1 cellular context compared by ENCODE assay signal in the genomic region with DNA sequence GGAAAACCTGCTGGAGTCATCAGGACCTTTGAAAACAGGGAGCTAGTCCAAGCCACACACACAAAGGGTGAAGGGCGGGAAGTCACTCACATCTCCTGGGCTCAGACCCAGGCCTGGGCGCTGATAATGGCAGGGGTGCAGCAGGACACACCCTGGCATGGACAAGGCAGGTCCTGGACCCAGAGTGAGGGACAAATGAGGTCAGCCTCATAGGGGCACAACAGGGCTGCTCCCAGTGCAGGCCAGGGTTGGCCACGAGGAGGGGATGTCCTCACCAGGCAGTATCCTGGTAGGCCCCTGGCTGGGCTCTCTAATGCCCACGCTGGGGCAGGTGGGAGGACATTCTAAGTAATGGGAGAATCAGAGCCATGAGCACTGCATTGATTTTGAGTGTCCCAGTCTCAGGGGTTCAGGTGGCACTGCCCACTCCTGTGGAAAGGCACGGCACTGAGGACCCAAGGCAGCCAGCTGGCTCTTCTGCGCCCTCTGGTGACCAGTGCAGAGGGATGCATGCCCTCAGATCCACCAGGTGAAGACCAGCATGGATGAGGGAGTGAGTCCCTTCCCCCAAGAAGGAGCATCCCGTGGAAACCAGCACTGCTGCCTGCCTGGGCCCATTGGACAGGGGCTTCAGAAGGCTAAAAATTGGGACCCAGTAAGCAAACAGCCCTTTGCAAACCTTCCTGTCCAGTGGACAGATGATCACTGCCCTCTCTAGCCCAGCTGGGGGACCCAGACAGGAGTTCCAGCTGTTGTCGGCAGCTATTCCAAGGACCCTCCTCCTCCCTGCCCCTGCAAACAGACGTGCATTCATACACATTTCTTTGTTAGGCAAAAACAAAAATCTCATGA.
TF ChIP-seq lines count a peak whose summit lies in the region.

No MANE protein-coding gene starts in this region.

TF ChIP-seq in HepG2, 621 proteins besides CTCF, POLR2A, EP300 and RAD21 (continued from another document and continues in another):
- TF ChIP-seq ZSCAN25 (CRISPR knock-in tag; IDR thresholded peaks at IDR 0.05) (0 out of 2 replicates have a peak, but pooled peaks have one; percentile 37), ATF3 (CRISPR knock-in tag; IDR thresholded peaks at IDR 0.05) (no peak), KMT2B (CRISPR knock-in tag; IDR thresholded peaks at IDR 0.05) (0 out of 2 replicates have a peak, but pooled peaks have one; percentile 29), KIAA2018 (CRISPR knock-in tag; IDR thresholded peaks at IDR 0.05; ENCODE audit: borderline replicate concordance) (no peak), ZNF530 (CRISPR knock-in tag; IDR thresholded peaks at IDR 0.05; ENCODE audit: low read depth) (no peak), ZNF781 (CRISPR knock-in tag; IDR thresholded peaks at IDR 0.05; ENCODE audit: borderline replicate concordance, not compliant biosample characterization) (no peak), TFAP4 (IDR thresholded peaks at IDR 0.05; ENCODE audit: borderline replicate concordance, low read depth) (peak; percentile 35; the same call in 1 of the 2 replicates), ZNF317 (CRISPR knock-in tag; IDR thresholded peaks at IDR 0.05) (0 out of 2 replicates have a peak, but pooled peaks have one; percentile 27), ZNF879 (CRISPR knock-in tag; IDR thresholded peaks at IDR 0.05) (0 out of 2 replicates have a peak, but pooled peaks have one; percentile 23), STAG1 (CRISPR knock-in tag; IDR thresholded peaks at IDR 0.05) (peak; percentile 97), HDAC1 (CRISPR knock-in tag; IDR thresholded peaks at IDR 0.05) (no peak), AHR (CRISPR knock-in tag; IDR thresholded peaks at IDR 0.05) (peak; percentile 58; the same call in 1 of the 2 replicates), ZNF891 (CRISPR knock-in tag; IDR thresholded peaks at IDR 0.05) (0 out of 2 replicates have a peak, but pooled peaks have one; percentile 52), PHF5A (CRISPR knock-in tag; IDR thresholded peaks at IDR 0.05; ENCODE audit: low read depth, unreplicated experiment) (no peak), ZNF574 (CRISPR knock-in tag; IDR thresholded peaks at IDR 0.05) (0 out of 2 replicates have a peak, but pooled peaks have one; percentile 19), NR3C1 (CRISPR knock-in tag; IDR thresholded peaks at IDR 0.05) (no peak), XRCC5 (optimal IDR thresholded peaks at IDR 0.05; ENCODE audit: low read length) (peak; percentile 83), ZNF24 (IDR thresholded peaks at IDR 0.05) (no peak), GATAD2A (CRISPR knock-in tag; IDR thresholded peaks at IDR 0.05) (peak; percentile 34; the same call in 1 of the 2 replicates), RXRA (CRISPR knock-in tag; IDR thresholded peaks at IDR 0.05) (peak; percentile 42), CSRNP2 (CRISPR knock-in tag; conservative IDR thresholded peaks at IDR 0.05; ENCODE audit: low read depth) (no peak), RXRB (CRISPR knock-in tag; IDR thresholded peaks at IDR 0.05; ENCODE audit: borderline replicate concordance) (peak; percentile 60; the same call in 1 of the 2 replicates), HMGXB4 (CRISPR knock-in tag; IDR thresholded peaks at IDR 0.05; ENCODE audit: borderline replicate concordance in 1 of 2, low read depth in 1 of 2) (peak; percentile 26 to 39; a peak in 1 of 4 replicates), ZNF652 (CRISPR knock-in tag; IDR thresholded peaks at IDR 0.05; ENCODE audit: borderline replicate concordance, low read depth) (no peak), TBX3 (IDR thresholded peaks at IDR 0.05; ENCODE audit: borderline replicate concordance) (no peak), ZBTB26 (CRISPR knock-in tag; IDR thresholded peaks at IDR 0.05; ENCODE audit: borderline replicate concordance) (0 out of 2 replicates have a peak, but pooled peaks have one; percentile 43), ZNF496 (CRISPR knock-in tag; IDR thresholded peaks at IDR 0.05; ENCODE audit: insufficient replicate concordance) (no peak), AGO1 (IDR thresholded peaks at IDR 0.05; ENCODE audit: low read depth, low read length, poor library complexity, severe bottlenecking) (no peak)
- TF ChIP-seq, protein P1, sequence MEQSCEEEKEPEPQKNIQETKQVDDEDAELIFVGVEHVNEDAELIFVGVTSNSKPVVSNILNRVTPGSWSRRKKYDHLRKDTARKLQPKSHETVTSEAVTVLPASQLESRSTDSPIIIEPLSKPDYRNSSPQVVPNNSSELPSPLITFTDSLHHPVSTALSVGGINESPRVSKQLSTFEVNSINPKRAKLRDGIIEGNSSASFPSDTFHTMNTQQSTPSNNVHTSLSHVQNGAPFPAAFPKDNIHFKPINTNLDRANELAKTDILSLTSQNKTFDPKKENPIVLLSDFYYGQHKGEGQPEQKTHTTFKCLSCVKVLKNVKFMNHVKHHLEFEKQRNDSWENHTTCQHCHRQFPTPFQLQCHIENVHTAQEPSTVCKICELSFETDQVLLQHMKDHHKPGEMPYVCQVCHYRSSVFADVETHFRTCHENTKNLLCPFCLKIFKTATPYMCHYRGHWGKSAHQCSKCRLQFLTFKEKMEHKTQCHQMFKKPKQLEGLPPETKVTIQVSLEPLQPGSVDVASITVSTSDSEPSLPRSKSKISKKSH (CRISPR knock-in tag; IDR thresholded peaks at IDR 0.05; ENCODE audit: borderline replicate concordance), result peak; percentile 76; the same call in 1 of the 2 replicates
- TF ChIP-seq, protein P2, sequence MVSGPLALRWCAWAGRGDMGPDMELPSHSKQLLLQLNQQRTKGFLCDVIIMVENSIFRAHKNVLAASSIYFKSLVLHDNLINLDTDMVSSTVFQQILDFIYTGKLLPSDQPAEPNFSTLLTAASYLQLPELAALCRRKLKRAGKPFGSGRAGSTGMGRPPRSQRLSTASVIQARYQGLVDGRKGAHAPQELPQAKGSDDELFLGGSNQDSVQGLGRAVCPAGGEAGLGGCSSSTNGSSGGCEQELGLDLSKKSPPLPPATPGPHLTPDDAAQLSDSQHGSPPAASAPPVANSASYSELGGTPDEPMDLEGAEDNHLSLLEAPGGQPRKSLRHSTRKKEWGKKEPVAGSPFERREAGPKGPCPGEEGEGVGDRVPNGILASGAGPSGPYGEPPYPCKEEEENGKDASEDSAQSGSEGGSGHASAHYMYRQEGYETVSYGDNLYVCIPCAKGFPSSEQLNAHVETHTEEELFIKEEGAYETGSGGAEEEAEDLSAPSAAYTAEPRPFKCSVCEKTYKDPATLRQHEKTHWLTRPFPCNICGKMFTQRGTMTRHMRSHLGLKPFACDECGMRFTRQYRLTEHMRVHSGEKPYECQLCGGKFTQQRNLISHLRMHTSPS (CRISPR knock-in tag; IDR thresholded peaks at IDR 0.05; ENCODE audit: low read depth), result peak; percentile 75; the same call in 1 of the 2 replicates
